Comparison of ENCODE assay signal across 8 cellular contexts in the genomic region with DNA sequence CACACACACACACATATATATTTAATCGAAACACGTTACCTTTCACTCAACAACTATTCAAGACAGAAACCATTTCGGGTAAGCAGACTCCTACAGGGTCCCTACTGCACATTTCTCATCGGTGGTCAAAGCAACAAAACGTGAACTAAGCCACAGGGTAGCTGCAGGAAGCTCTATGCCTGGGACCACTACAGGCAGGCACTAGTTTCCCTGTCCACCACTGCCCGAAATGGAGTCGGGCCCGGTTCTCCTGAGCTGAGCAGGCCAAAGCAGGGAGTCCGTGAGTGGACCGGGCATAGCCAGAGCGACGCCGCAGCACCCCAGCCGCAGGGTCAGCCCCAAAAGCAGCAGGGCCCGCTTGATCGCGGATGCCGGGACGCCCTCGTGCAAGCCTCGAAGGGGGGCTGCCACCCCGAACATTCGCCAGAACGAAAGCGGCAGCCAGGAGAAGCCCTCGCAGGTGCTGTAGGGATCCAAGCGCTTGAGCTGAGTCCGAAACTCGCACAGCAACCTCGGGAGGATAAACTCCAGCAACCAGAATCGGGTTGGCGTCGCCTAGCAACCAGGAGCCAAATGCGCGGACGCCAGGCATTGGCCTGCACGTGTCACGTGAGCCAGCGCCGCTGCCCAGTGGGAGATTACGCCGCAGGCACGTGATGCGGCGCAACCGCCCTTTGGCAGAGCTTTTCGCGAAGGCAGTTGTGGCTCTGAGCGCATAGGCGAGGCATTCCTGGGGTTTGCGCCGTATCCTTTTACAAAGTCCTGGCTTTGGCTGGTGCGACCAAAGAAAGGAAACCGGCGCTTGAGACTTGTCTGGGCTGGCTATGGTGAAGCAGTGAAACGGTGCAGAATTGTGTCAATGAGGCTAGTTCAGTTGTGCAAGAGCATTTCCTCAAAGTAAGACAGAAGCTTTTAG. TPM values are rescaled to one million over a fixed set of nuclear protein-coding genes. Genes with fewer than 3 reads are reported as not detected.
DNase-seq lines count a peak whose midpoint lies in the region; ATAC-seq and TF ChIP-seq lines count a peak whose summit lies in the region.

No MANE protein-coding gene starts in this region.

- no peaks in the 10 kb centered on the region for H3K9me3 ChIP-seq in RWPE2 (ENCODE audit: severe bottlenecking)

- peak overlapping the region; percentile 53 for H3K4me3 ChIP-seq in RWPE2 (ENCODE audit: severe bottlenecking)
- peak overlapping the region; percentile 85 for H3K4me3 ChIP-seq in fibroblast of the aortic adventitia (ENCODE audit: low read depth, low read length)

- H3K27ac Mint-ChIP-seq in natural killer cell treated with Interleukin-12 subunit alpha and Interleukin-12 subunit beta and Interleukin-15 and Interleukin-18, amount 100 ng/mL, for 72 hours = peak overlapping the region; percentile 80 to 92
- peak overlapping the region; percentile 86 for H3K27ac Mint-ChIP-seq in stimulated activated naive B cell treated with anti-CD40 and anti-IgM and Interleukin-4, amounts not matched to agents 10 μg/mL and 1 μg/mL and 100 μg/mL, for 72 hours

- H3K4me3 Mint-ChIP-seq in natural killer cell treated with Interleukin-12 subunit alpha and Interleukin-12 subunit beta and Interleukin-15 and Interleukin-18, amount 100 ng/mL, for 72 hours = peak overlapping the region; percentile 84
- H3K4me3 Mint-ChIP-seq in stimulated activated naive B cell treated with anti-CD40 and anti-IgM and Interleukin-4, amounts not matched to agents 10 μg/mL and 1 μg/mL and 100 μg/mL, for 72 hours = peak overlapping the region; percentile 86 to 91

- H3K36me3 ChIP-seq in RWPE2 (ENCODE audit: low read depth) = no peaks in the 10 kb centered on the region

- H3K4me1 Mint-ChIP-seq in natural killer cell treated with Interleukin-12 subunit alpha and Interleukin-12 subunit beta and Interleukin-15 and Interleukin-18, amount 100 ng/mL, for 72 hours (ENCODE audit: low read depth in 2 of 2) = peaks cover 11 to 13% of the 10 kb centered on the region in 2 donors
- peaks cover 7 to 11% of the 10 kb centered on the region in 2 donors for H3K4me1 Mint-ChIP-seq in stimulated activated naive B cell treated with anti-CD40 and anti-IgM and Interleukin-4, amounts not matched to agents 10 μg/mL and 1 μg/mL and 100 μg/mL, for 72 hours

- peaks cover 0 to 6% of the 10 kb centered on the region in 2 donors for H3K27me3 Mint-ChIP-seq in natural killer cell treated with Interleukin-12 subunit alpha and Interleukin-12 subunit beta and Interleukin-15 and Interleukin-18, amount 100 ng/mL, for 72 hours
- no peaks in the 10 kb centered on the region for H3K27me3 Mint-ChIP-seq in stimulated activated naive B cell treated with anti-CD40 and anti-IgM and Interleukin-4, amounts not matched to agents 10 μg/mL and 1 μg/mL and 100 μg/mL, for 72 hours

- H3K9me3 Mint-ChIP-seq in natural killer cell treated with Interleukin-12 subunit alpha and Interleukin-12 subunit beta and Interleukin-15 and Interleukin-18, amount 100 ng/mL, for 72 hours = no peaks in the 10 kb centered on the region
- peaks cover 0 to 2% of the 10 kb centered on the region in 2 donors for H3K9me3 Mint-ChIP-seq in stimulated activated naive B cell treated with anti-CD40 and anti-IgM and Interleukin-4, amounts not matched to agents 10 μg/mL and 1 μg/mL and 100 μg/mL, for 72 hours

- no peaks in the 10 kb centered on the region for H3K27me3 ChIP-seq in RWPE2 (ENCODE audit: insufficient read depth, poor library complexity, severe bottlenecking)

- no peaks in the 10 kb centered on the region for H3K36me3 Mint-ChIP-seq in natural killer cell treated with Interleukin-12 subunit alpha and Interleukin-12 subunit beta and Interleukin-15 and Interleukin-18, amount 100 ng/mL, for 72 hours
- peaks cover 0 to 6% of the 10 kb centered on the region in 2 donors for H3K36me3 Mint-ChIP-seq in stimulated activated naive B cell treated with anti-CD40 and anti-IgM and Interleukin-4, amounts not matched to agents 10 μg/mL and 1 μg/mL and 100 μg/mL, for 72 hours

- H3K27ac ChIP-seq in RWPE2 (ENCODE audit: poor library complexity, severe bottlenecking) = peak overlapping the region; percentile 57

- peak; percentile 97 for DNase-seq in DMS153 (lab: John Stamatoyannopoulos, UW)
- DNase-seq in KG1 (lab: John Stamatoyannopoulos, UW) = peak; percentile 10
- peak; percentile 98 for DNase-seq in RWPE2 (ENCODE audit: low spot score)
- DNase-seq in activated gamma-delta T cell (lab: John Stamatoyannopoulos, UW) = peak; percentile 78
- peak; percentile 95 for DNase-seq in fibroblast of the aortic adventitia (ENCODE audit: low read depth)
- DNase-seq in natural killer cell treated with Interleukin-12 subunit alpha and Interleukin-12 subunit beta and Interleukin-15 and Interleukin-18, amount 100 ng/mL, for 72 hours (ENCODE audit: low spot score) = peak; percentile 92
- DNase-seq in stimulated activated naive B cell treated with anti-CD40 and anti-IgM and Interleukin-4, amounts not matched to agents 10 μg/mL and 1 μg/mL and 100 μg/mL, for 72 hours = peak; percentile 91

- ATAC-seq in GM21576 (IDR thresholded peaks at IDR 0.05; ENCODE audit: unreplicated experiment) = peak; percentile 83
- ATAC-seq in RWPE2 (ENCODE audit: low read depth) = peak; percentile 95
- peak; percentile 97 for ATAC-seq in natural killer cell treated with Interleukin-12 subunit alpha and Interleukin-12 subunit beta and Interleukin-15 and Interleukin-18, amount 100 ng/mL, for 72 hours
- ATAC-seq in stimulated activated naive B cell treated with anti-CD40 and anti-IgM and Interleukin-4, amounts not matched to agents 10 μg/mL and 1 μg/mL and 100 μg/mL, for 72 hours (replicated peaks) = peak; percentile 99

- TF ChIP-seq CTCF in RWPE2 (IDR thresholded peaks at IDR 0.05; ENCODE audit: poor library complexity, severe bottlenecking) (no peak), fibroblast of the aortic adventitia (IDR thresholded peaks at IDR 0.05; ENCODE audit: insufficient read depth, low read length) (no peak)

- peaks cover 11% of the 10 kb centered on the region for H3K4me1 ChIP-seq in RWPE2 (ENCODE audit: insufficient read depth, poor library complexity, severe bottlenecking)

RNA-seq across cellular contexts. Expression of gene DDI2, which starts 13.9 kb away (rescaled TPM):
- 14.0 and 26.0 TPM in 2 replicates for total RNA-seq in fibroblast of the aortic adventitia (ENCODE audit: low replicate concordance)
- total RNA-seq in natural killer cell treated with Interleukin-12 subunit alpha and Interleukin-12 subunit beta and Interleukin-15 and Interleukin-18, amount 100 ng/mL, for 72 hours = 10 to 100 TPM; 35.0 to 55.4 TPM

RNA-seq across cellular contexts. Expression of gene AGMAT, which starts 18.5 kb away (rescaled TPM):
- 0.16 and 1.4 TPM in 2 replicates for total RNA-seq in fibroblast of the aortic adventitia (ENCODE audit: low replicate concordance)
- total RNA-seq in natural killer cell treated with Interleukin-12 subunit alpha and Interleukin-12 subunit beta and Interleukin-15 and Interleukin-18, amount 100 ng/mL, for 72 hours = 1 to 10 TPM; 3.4 to 8.6 TPM

Comparison
In these comparisons a context has a peak if more than half of its experiments do, and no peak if none do; other contexts are left out.
1. Peak in every context shown above with its lines: DNase-seq, ATAC-seq, H3K4me3 ChIP-seq and H3K27ac ChIP-seq.
2. DNase-seq: peak in every context shown above with its lines; median percentile 98 in RWPE2; 97 in DMS153; 95 in fibroblast of the aortic adventitia; 92 in natural killer cell treated with Interleukin-12 subunit alpha and Interleukin-12 subunit beta and Interleukin-15 and Interleukin-18, amount 100 ng/mL, for 72 hours; 91 in stimulated activated naive B cell treated with anti-CD40 and anti-IgM and Interleukin-4, amounts not matched to agents 10 μg/mL and 1 μg/mL and 100 μg/mL, for 72 hours; 78 in activated gamma-delta T cell; 10 in KG1.